26 cellular contexts compared by ENCODE assay signal in genomic region chr2:167652401-167652800, GRCh38.
"Had no signal": no experiment of that assay in that cellular context is flagged by ENCODE, and none has a peak within 500 bp of the region (broad histone marks: within the 10 kb centered on the region; RNA-seq: fewer than 3 reads in every experiment).

No MANE protein-coding gene starts in this region.

- H3K4me1 ChIP-seq: colonic mucosa, esophagus squamous epithelium, gastroesophageal sphincter, heart right ventricle, left lung, right lobe of liver, transverse colon had no signal

- H3K36me3 ChIP-seq: colonic mucosa, esophagus squamous epithelium, gastroesophageal sphincter, heart right ventricle, left lung, right lobe of liver, transverse colon had no signal

- H3K27ac ChIP-seq: colonic mucosa, esophagus squamous epithelium, gastroesophageal sphincter, heart right ventricle, left lung, right lobe of liver, transverse colon, VCaP had no signal

- ATAC-seq: activated CD4-positive, CD25-positive, alpha-beta regulatory T cell treated with anti-CD3 and anti-CD28 coated beads, Interleukin-2, amount 50 U/mL, for 24 hours; gastroesophageal sphincter; heart right ventricle; left lung; natural killer cell treated with Interleukin-12 subunit alpha and Interleukin-12 subunit beta and Interleukin-15 and Interleukin-18, amount 100 ng/mL, for 72 hours; right lobe of liver; stimulated activated naive B cell treated with anti-CD40 and anti-IgM and Interleukin-4, amounts not matched to agents 10 μg/mL and 1 μg/mL and 100 μg/mL, for 72 hours had no signal

- DNase-seq: activated CD4-positive, alpha-beta memory T cell treated with anti-CD3 and anti-CD28 coated beads, Interleukin-2, amount 10 ng/mL, durations not matched to agents 7 days and 5 days; activated CD4-positive, alpha-beta T cell treated with anti-CD3 and anti-CD28 coated beads, Interleukin-2, amount 10 ng/mL, durations not matched to agents 24 days and 14 days; activated effector memory CD4-positive, alpha-beta T cell treated with anti-CD3 and anti-CD28 coated beads, Interleukin-2, amount 50 U/mL, for 16 hours; activated naive CD4-positive, alpha-beta T cell treated with anti-CD3 and anti-CD28 coated beads, Interleukin-2, amount 10 ng/mL, durations not matched to agents 7 days and 5 days; activated T-cell treated with anti-CD3 and anti-CD28 coated beads for 4 hours; central memory CD4-positive, alpha-beta T cell; colonic mucosa; endodermal cell; esophagus squamous epithelium; heart right ventricle; kidney; left lung; midbrain; occipital lobe; right lobe of liver; small intestine; stimulated activated CD4-positive, alpha-beta T cell treated with anti-CD3 and anti-CD28 coated beads, Interleukin-15, amount 100 ng/mL, for 24 hours; stimulated activated CD4-positive, alpha-beta T cell treated with anti-CD3 and anti-CD28 coated beads, Interleukin-2, amount 100 ng/mL, for 48 hours; stimulated activated CD8-positive, alpha-beta memory T cell treated with anti-CD3 and anti-CD28 coated beads, Interleukin-4, amount 100 ng/mL, for 48 hours; stimulated activated naive B cell treated with anti-CD40 and anti-IgM and Interleukin-4, amounts not matched to agents 10 μg/mL and 1 μg/mL and 100 μg/mL, for 72 hours; transverse colon had no signal

- H3K27me3 ChIP-seq: colonic mucosa, esophagus squamous epithelium, gastroesophageal sphincter, heart right ventricle, left lung, right lobe of liver, transverse colon had no signal

- H3K9me3 ChIP-seq: colonic mucosa, esophagus squamous epithelium, gastroesophageal sphincter, heart right ventricle, left lung, right lobe of liver, transverse colon had no signal

- H3K4me3 ChIP-seq: colonic mucosa, esophagus squamous epithelium, gastroesophageal sphincter, heart right ventricle, left lung, lung, right lobe of liver, transverse colon had no signal
